In genomic region chr12:127677537-127678131, GRCh38 we compare ENCODE assay signal across 8 cellular contexts.
DNase-seq lines count a peak whose midpoint lies in the region; ATAC-seq and TF ChIP-seq lines count a peak whose summit lies in the region.

No MANE protein-coding gene starts in this region.

- no peaks in the 10 kb centered on the region for H4K20me1 ChIP-seq in GM23248 (ENCODE audit: insufficient read depth)

- no peak overlapping the region for H3K9ac ChIP-seq in GM23248

- DNase-seq in COLO668 (lab: John Stamatoyannopoulos, UW; ENCODE audit: unreplicated experiment) (peak; percentile 79), GM23248 (peak; percentile 84), NCI-H2107 (lab: John Stamatoyannopoulos, UW) (peak; percentile 49), dorsolateral prefrontal cortex (peak; percentile 63 to 88 (median 80)), lung microvascular endothelial cell (ENCODE audit: low read depth in 2 of 2) (peak; percentile 55 to 59)
- DNase-seq in stimulated activated effector memory CD8-positive, alpha-beta T cell treated with anti-CD3 and anti-CD28 coated beads, Interleukin-12 subunit alpha, Interleukin-12 subunit beta, amount 100 ng/mL, for 72 hours (ENCODE audit: low spot score in 2 of 2): peak; percentile 24 to 67

- in situ Hi-C loops in GM23248 (cut with MboI): loop anchor here (25.0 kb wide), 2 partner anchors 565 to 890 kb away; no protein-coding TSS in a partner anchor

- peaks cover 4% of the 10 kb centered on the region; the same call in 1 of the 2 replicates for H3K4me1 ChIP-seq in GM23248 (ENCODE audit: insufficient read depth)

- no peaks in the 10 kb centered on the region for H3K36me3 ChIP-seq in GM23248 (ENCODE audit: low read depth)

- H3K4me2 ChIP-seq in GM23248 (ENCODE audit: unreplicated experiment): peak overlapping the region; percentile 56

- no peak overlapping the region for H3K27ac ChIP-seq in GM23248
- H3K27ac ChIP-seq in dorsolateral prefrontal cortex: peak overlapping the region in 49 of 59 donors; percentile 3 to 83 (median 63)

- H3K27me3 ChIP-seq in GM23248 (replicated peaks; ENCODE audit: insufficient read depth) (no peaks in the 10 kb centered on the region), dorsolateral prefrontal cortex (no peaks in the 10 kb centered on the region)

- peak; percentile 62 for ATAC-seq in stimulated activated effector memory CD8-positive, alpha-beta T cell treated with anti-CD3 and anti-CD28 coated beads, Interleukin-12 subunit alpha, Interleukin-12 subunit beta, amount 100 ng/mL, for 72 hours
- no peak for ATAC-seq in HG03469 (IDR thresholded peaks at IDR 0.05; ENCODE audit: unreplicated experiment)

- no peaks in the 10 kb centered on the region for H3K36me3 Mint-ChIP-seq in stimulated activated effector memory CD8-positive, alpha-beta T cell treated with anti-CD3 and anti-CD28 coated beads, Interleukin-12 subunit alpha, Interleukin-12 subunit beta, amount 100 ng/mL, for 72 hours

- 14 to 16% methylated on average over 10 of the region's 10 CpGs for WGBS in GM23248 (ENCODE audit: low coverage in 1 of 2, low lambda C conversion rate in 2 of 2, missing lambda C conversion rate in 2 of 2), 2 experiments

- H3K4me1 Mint-ChIP-seq in stimulated activated effector memory CD8-positive, alpha-beta T cell treated with anti-CD3 and anti-CD28 coated beads, Interleukin-12 subunit alpha, Interleukin-12 subunit beta, amount 100 ng/mL, for 72 hours: no peaks in the 10 kb centered on the region

- intact Hi-C loops in dorsolateral prefrontal cortex (cut with DNase I): loop anchor here in 1 of 2 donors (5.0 kb wide), 1 partner anchor 250 kb away; no protein-coding TSS in a partner anchor

- H3K79me2 ChIP-seq in GM23248 (ENCODE audit: insufficient read depth): no peaks in the 10 kb centered on the region

- no peak overlapping the region for H3K4me3 Mint-ChIP-seq in stimulated activated effector memory CD8-positive, alpha-beta T cell treated with anti-CD3 and anti-CD28 coated beads, Interleukin-12 subunit alpha, Interleukin-12 subunit beta, amount 100 ng/mL, for 72 hours

- no peaks in the 10 kb centered on the region for H3K9me3 ChIP-seq in GM23248 (ENCODE audit: low read depth)

- no peaks in the 10 kb centered on the region for H3F3A ChIP-seq in GM23248 (ENCODE audit: insufficient read depth)

- H3K27ac Mint-ChIP-seq in stimulated activated effector memory CD8-positive, alpha-beta T cell treated with anti-CD3 and anti-CD28 coated beads, Interleukin-12 subunit alpha, Interleukin-12 subunit beta, amount 100 ng/mL, for 72 hours: no peak overlapping the region

- H2AFZ ChIP-seq in GM23248: peak overlapping the region; percentile 77

- H3K9me2 ChIP-seq in GM23248 (ENCODE audit: insufficient read depth): no peaks in the 10 kb centered on the region

- TF ChIP-seq CTCF in WI38 (IDR thresholded peaks at IDR 0.05; ENCODE audit: low read depth, low read length) (peak; percentile 62), dorsolateral prefrontal cortex (IDR thresholded peaks at IDR 0.05 in 54 of 56, conservative IDR thresholded peaks at IDR 0.05 in 2 of 56; ENCODE audit: low read depth in 1 of 56, partially characterized antibody in 56 of 56) (peak; percentile 74 to 93 (median 84))

- H3K9me3 Mint-ChIP-seq in stimulated activated effector memory CD8-positive, alpha-beta T cell treated with anti-CD3 and anti-CD28 coated beads, Interleukin-12 subunit alpha, Interleukin-12 subunit beta, amount 100 ng/mL, for 72 hours: no peaks in the 10 kb centered on the region

- no peak overlapping the region for H3K4me3 ChIP-seq in GM23248
- H3K4me3 ChIP-seq in WI38 (ENCODE audit: low read depth, low read length): no peak overlapping the region
- no peak overlapping the region for H3K4me3 ChIP-seq in dorsolateral prefrontal cortex
